ENCODE assay signal across 1 cellular context in the genomic region with DNA sequence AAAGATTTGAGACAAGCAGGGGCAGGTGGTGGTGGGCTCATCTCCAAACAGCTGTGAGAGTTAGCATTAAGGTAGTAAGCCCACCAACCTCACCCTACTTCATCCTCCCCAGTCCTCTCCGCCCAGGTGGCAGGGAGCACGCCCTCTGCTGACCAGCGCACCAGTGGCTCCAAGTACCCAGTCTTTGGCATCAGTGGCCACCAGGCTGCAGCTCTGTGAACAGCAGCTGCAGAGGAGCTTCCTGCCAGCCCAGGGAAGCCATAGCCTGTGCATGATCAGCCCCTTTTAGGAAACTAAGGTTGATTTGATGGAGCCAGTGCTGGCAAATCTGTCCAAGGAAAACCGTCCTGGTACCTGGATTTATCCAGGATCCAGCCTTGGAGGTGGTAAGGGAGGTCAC.
TF ChIP-seq lines count a peak whose summit lies in the region.

No MANE protein-coding gene starts in this region.

TF ChIP-seq in K562, 482 proteins besides CTCF, POLR2A, EP300 and RAD21:
- TF ChIP-seq BRD9 (IDR thresholded peaks at IDR 0.05; ENCODE audit: low read depth, partially characterized antibody) = no peak
- TF ChIP-seq, protein P1, sequence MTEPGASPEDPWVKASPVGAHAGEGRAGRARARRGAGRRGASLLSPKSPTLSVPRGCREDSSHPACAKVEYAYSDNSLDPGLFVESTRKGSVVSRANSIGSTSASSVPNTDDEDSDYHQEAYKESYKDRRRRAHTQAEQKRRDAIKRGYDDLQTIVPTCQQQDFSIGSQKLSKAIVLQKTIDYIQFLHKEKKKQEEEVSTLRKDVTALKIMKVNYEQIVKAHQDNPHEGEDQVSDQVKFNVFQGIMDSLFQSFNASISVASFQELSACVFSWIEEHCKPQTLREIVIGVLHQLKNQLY (CRISPR knock-in tag; conservative IDR thresholded peaks at IDR 0.05) = no peak
- TF ChIP-seq, protein P2, sequence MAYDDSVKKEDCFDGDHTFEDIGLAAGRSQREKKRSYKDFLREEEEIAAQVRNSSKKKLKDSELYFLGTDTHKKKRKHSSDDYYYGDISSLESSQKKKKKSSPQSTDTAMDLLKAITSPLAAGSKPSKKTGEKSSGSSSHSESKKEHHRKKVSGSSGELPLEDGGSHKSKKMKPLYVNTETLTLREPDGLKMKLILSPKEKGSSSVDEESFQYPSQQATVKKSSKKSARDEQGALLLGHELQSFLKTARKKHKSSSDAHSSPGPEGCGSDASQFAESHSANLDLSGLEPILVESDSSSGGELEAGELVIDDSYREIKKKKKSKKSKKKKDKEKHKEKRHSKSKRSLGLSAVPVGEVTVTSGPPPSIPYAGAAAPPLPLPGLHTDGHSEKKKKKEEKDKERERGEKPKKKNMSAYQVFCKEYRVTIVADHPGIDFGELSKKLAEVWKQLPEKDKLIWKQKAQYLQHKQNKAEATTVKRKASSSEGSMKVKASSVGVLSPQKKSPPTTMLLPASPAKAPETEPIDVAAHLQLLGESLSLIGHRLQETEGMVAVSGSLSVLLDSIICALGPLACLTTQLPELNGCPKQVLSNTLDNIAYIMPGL (CRISPR knock-in tag; IDR thresholded peaks at IDR 0.05) = no peak
- TF ChIP-seq, protein P3, sequence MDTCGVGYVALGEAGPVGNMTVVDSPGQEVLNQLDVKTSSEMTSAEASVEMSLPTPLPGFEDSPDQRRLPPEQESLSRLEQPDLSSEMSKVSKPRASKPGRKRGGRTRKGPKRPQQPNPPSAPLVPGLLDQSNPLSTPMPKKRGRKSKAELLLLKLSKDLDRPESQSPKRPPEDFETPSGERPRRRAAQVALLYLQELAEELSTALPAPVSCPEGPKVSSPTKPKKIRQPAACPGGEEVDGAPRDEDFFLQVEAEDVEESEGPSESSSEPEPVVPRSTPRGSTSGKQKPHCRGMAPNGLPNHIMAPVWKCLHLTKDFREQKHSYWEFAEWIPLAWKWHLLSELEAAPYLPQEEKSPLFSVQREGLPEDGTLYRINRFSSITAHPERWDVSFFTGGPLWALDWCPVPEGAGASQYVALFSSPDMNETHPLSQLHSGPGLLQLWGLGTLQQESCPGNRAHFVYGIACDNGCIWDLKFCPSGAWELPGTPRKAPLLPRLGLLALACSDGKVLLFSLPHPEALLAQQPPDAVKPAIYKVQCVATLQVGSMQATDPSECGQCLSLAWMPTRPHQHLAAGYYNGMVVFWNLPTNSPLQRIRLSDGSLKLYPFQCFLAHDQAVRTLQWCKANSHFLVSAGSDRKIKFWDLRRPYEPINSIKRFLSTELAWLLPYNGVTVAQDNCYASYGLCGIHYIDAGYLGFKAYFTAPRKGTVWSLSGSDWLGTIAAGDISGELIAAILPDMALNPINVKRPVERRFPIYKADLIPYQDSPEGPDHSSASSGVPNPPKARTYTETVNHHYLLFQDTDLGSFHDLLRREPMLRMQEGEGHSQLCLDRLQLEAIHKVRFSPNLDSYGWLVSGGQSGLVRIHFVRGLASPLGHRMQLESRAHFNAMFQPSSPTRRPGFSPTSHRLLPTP (IDR thresholded peaks at IDR 0.05; ENCODE audit: borderline replicate concordance, extremely low read depth, insufficient read length) = no peak
- no peak for TF ChIP-seq CREBBP (IDR thresholded peaks at IDR 0.05; ENCODE audit: low read depth, low read length)
- TF ChIP-seq NR1H2 (CRISPR knock-in tag; IDR thresholded peaks at IDR 0.05) = no peak
- no peak for TF ChIP-seq HOXB6 (CRISPR knock-in tag; IDR thresholded peaks at IDR 0.05; ENCODE audit: borderline replicate concordance)
- TF ChIP-seq, protein P4, sequence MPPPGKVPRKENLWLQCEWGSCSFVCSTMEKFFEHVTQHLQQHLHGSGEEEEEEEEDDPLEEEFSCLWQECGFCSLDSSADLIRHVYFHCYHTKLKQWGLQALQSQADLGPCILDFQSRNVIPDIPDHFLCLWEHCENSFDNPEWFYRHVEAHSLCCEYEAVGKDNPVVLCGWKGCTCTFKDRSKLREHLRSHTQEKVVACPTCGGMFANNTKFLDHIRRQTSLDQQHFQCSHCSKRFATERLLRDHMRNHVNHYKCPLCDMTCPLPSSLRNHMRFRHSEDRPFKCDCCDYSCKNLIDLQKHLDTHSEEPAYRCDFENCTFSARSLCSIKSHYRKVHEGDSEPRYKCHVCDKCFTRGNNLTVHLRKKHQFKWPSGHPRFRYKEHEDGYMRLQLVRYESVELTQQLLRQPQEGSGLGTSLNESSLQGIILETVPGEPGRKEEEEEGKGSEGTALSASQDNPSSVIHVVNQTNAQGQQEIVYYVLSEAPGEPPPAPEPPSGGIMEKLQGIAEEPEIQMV (tag; conservative IDR thresholded peaks at IDR 0.05; ENCODE audit: low read depth) = no peak
- no peak for TF ChIP-seq MAZ (CRISPR knock-in tag; conservative IDR thresholded peaks at IDR 0.05 in 1 of 2, IDR thresholded peaks at IDR 0.05 in 1 of 2)
- no peak for TF ChIP-seq ZNF224 (CRISPR knock-in tag; IDR thresholded peaks at IDR 0.05)
- no peak for TF ChIP-seq ZC3H8 (IDR thresholded peaks at IDR 0.05)
- TF ChIP-seq HDAC8 (tag; IDR thresholded peaks at IDR 0.05) = no peak
- TF ChIP-seq SUPT5H (IDR thresholded peaks at IDR 0.05) = no peak
- no peak for TF ChIP-seq NFATC3 (IDR thresholded peaks at IDR 0.05)
- TF ChIP-seq MEF2D (tag; conservative IDR thresholded peaks at IDR 0.05; ENCODE audit: low read depth) = no peak
- TF ChIP-seq ARHGAP35 (IDR thresholded peaks at IDR 0.05; ENCODE audit: partially characterized antibody) = no peak
- no peak for TF ChIP-seq MCM5 (IDR thresholded peaks at IDR 0.05; ENCODE audit: low read depth)
- TF ChIP-seq, protein P5, sequence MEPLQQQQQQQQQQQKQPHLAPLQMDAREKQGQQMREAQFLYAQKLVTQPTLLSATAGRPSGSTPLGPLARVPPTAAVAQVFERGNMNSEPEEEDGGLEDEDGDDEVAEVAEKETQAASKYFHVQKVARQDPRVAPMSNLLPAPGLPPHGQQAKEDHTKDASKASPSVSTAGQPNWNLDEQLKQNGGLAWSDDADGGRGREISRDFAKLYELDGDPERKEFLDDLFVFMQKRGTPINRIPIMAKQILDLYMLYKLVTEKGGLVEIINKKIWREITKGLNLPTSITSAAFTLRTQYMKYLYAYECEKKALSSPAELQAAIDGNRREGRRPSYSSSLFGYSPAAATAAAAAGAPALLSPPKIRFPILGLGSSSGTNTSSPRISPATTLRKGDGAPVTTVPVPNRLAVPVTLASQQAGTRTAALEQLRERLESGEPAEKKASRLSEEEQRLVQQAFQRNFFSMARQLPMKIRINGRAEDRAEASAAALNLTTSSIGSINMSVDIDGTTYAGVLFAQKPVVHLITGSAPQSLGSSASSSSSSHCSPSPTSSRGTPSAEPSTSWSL (CRISPR knock-in tag; IDR thresholded peaks at IDR 0.05; ENCODE audit: borderline replicate concordance) = no peak
- TF ChIP-seq POLR2AphosphoS2 (IDR thresholded peaks at IDR 0.05; ENCODE audit: low read length) = no peak
